ENCODE assay signal across 1 cellular context in genomic region chr2:27707462-27708256, GRCh38.
TF ChIP-seq lines count a peak whose summit lies in the region.

No MANE protein-coding gene starts in this region.

TF ChIP-seq in HepG2, 621 proteins besides CTCF, POLR2A, EP300 and RAD21:
- TF ChIP-seq ATAD3A (CRISPR knock-in tag; IDR thresholded peaks at IDR 0.05): no peak
- no peak for TF ChIP-seq ZHX2 (IDR thresholded peaks at IDR 0.05; ENCODE audit: low read depth)
- no peak for TF ChIP-seq ZHX2 (CRISPR knock-in tag; IDR thresholded peaks at IDR 0.05; ENCODE audit: borderline replicate concordance)
- TF ChIP-seq RNF2 (conservative IDR thresholded peaks at IDR 0.05; ENCODE audit: low read depth): no peak
- peak; percentile 65 for TF ChIP-seq ATF7 (IDR thresholded peaks at IDR 0.05)
- TF ChIP-seq ATF7 (CRISPR knock-in tag; IDR thresholded peaks at IDR 0.05): no peak
- no peak for TF ChIP-seq DRAP1 (CRISPR knock-in tag; IDR thresholded peaks at IDR 0.05)
- TF ChIP-seq MED13 (CRISPR knock-in tag; IDR thresholded peaks at IDR 0.05): no peak
